In the genomic region with DNA sequence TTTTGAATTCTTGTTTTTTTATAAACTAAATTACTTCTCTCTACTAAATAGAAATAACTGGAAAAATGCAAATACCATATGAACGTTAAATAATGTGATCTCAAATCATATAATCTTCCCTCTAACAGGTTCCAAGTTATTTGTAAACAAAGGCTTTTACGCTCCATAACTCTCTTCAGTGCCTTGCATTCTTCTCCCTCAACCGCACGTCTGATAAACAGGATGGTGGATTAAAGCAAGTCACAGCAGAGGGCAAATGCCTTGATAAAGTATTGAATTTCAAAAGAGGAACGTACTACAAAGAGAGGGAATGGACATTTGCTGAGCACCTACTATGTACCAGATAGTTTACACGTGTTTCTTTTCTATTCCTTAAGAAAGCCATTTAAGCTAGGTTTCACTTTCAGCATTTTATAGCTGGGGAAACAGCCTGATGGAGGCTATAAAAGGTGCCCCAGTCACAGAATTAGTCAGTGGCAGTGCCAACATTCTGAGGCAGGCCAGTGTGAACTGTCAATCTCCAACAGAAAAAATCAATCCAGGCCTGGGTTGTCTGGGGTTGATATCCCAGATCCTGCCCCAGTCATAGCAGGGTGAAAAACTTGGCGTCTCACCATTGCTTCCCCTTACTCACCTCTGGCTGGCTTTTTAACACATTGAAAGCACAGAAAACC, we compare ENCODE assay signal across 1 cellular context.
TF ChIP-seq lines count a peak whose summit lies in the region.

No MANE protein-coding gene starts in this region.

TF ChIP-seq in HepG2, 621 proteins besides CTCF, POLR2A, EP300 and RAD21:
- TF ChIP-seq ZNF235 (CRISPR knock-in tag; IDR thresholded peaks at IDR 0.05; ENCODE audit: borderline replicate concordance) = no peak
- no peak for TF ChIP-seq MED13 (CRISPR knock-in tag; IDR thresholded peaks at IDR 0.05)
- TF ChIP-seq, protein P1, sequence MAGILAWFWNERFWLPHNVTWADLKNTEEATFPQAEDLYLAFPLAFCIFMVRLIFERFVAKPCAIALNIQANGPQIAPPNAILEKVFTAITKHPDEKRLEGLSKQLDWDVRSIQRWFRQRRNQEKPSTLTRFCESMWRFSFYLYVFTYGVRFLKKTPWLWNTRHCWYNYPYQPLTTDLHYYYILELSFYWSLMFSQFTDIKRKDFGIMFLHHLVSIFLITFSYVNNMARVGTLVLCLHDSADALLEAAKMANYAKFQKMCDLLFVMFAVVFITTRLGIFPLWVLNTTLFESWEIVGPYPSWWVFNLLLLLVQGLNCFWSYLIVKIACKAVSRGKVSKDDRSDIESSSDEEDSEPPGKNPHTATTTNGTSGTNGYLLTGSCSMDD (CRISPR knock-in tag; IDR thresholded peaks at IDR 0.05) = no peak
- TF ChIP-seq REPIN1 (CRISPR knock-in tag; IDR thresholded peaks at IDR 0.05; ENCODE audit: borderline replicate concordance, low read depth) = no peak
- no peak for TF ChIP-seq HNRNPUL1 (IDR thresholded peaks at IDR 0.05; ENCODE audit: low read depth, low read length)
- TF ChIP-seq MXD3 (CRISPR knock-in tag; IDR thresholded peaks at IDR 0.05) = no peak
- no peak for TF ChIP-seq ZNF597 (CRISPR knock-in tag; IDR thresholded peaks at IDR 0.05)
- no peak for TF ChIP-seq EEA1 (CRISPR knock-in tag; IDR thresholded peaks at IDR 0.05; ENCODE audit: borderline replicate concordance)
- no peak for TF ChIP-seq SMARCC2 (IDR thresholded peaks at IDR 0.05)
- no peak for TF ChIP-seq MTERF4 (CRISPR knock-in tag; IDR thresholded peaks at IDR 0.05)
- no peak for TF ChIP-seq ELF1 (CRISPR knock-in tag; IDR thresholded peaks at IDR 0.05)
- TF ChIP-seq ZFP37 (CRISPR knock-in tag; IDR thresholded peaks at IDR 0.05; ENCODE audit: borderline replicate concordance) = no peak
